ENCODE assay signal across 25 cellular contexts in the genomic region with DNA sequence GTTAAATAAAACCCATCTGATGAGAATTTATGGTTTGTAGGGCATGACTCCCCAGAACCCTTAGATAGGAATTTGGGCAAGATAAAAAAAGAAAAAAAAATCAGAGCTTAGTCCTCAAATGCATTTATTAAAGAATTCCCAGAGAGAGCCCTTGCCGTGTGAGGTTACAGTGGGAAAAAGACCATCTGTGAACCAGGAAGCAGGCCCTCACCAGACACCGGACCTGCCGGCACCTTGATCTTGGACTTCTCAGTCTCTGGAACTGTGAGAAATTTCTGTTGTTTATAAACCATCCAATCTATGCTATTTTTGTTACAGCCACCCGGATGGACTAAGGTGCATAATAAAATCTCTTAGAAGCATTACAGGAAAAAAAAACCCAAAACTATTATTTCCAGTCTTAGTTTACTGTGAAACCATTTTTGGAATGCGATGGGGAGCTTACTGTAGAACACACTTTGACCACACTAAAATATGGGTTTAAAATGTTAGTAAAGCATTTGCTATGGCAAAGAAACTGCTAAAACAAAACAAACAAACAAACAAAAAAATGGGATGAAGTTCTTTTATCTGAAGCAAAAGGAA.
"Had no signal": no experiment of that assay in that cellular context is flagged by ENCODE, and none has a peak within 500 bp of the region (broad histone marks: within the 10 kb centered on the region; RNA-seq: fewer than 3 reads in every experiment).

No MANE protein-coding gene starts in this region.

- H3K4me1 ChIP-seq: tibial nerve, vagina had no signal

- DNase-seq: activated B cell treated with CpG ODN at 0.5 μM for 24 hours; activated CD4-positive, alpha-beta T cell treated with anti-CD3 and anti-CD28 coated beads for 48 hours; activated CD8-positive, alpha-beta memory T cell treated with anti-CD3 and anti-CD28 coated beads, Interleukin-2, amount 50 U/mL, for 4 hours; activated CD8-positive, alpha-beta T cell treated with anti-CD3 and anti-CD28 coated beads for 36 hours; activated effector memory CD4-positive, alpha-beta T cell treated with anti-CD3 and anti-CD28 coated beads, Interleukin-2, amount 50 U/mL, for 16 hours; activated T-cell treated with anti-CD3 and anti-CD28 coated beads, Interleukin-2, amount 50 U/mL, for 48 hours; erythroblast; islet precursor cell; mucosa of descending colon; natural killer cell; right cardiac atrium; small intestine; stimulated activated CD4-positive, alpha-beta T cell treated with anti-CD3 and anti-CD28 coated beads, Interleukin-4, amount 100 ng/mL, for 4 hours; stimulated activated CD8-positive, alpha-beta memory T cell treated with anti-CD3 and anti-CD28 coated beads, Interleukin-4, amount 100 ng/mL, for 48 hours; stimulated activated naive CD4-positive, alpha-beta T cell treated with Interleukin-2 at 50 U/mL for 16 hours; substantia nigra; T-helper 2 cell had no signal

- H3K27ac Mint-ChIP-seq: activated B cell treated with CpG ODN at 0.5 μM for 24 hours; activated CD8-positive, alpha-beta T cell treated with anti-CD3 and anti-CD28 coated beads for 36 hours; activated naive CD8-positive, alpha-beta T cell; natural killer cell; progenitor cell of endocrine pancreas had no signal

- H3K27me3 Mint-ChIP-seq: activated B cell treated with CpG ODN at 0.5 μM for 24 hours; activated CD8-positive, alpha-beta T cell treated with anti-CD3 and anti-CD28 coated beads for 36 hours; activated naive CD8-positive, alpha-beta T cell; progenitor cell of endocrine pancreas had no signal

- H3K36me3 Mint-ChIP-seq: natural killer cell had no signal

- ATAC-seq: activated CD8-positive, alpha-beta T cell treated with anti-CD3 and anti-CD28 coated beads for 36 hours; mucosa of descending colon; natural killer cell; right cardiac atrium had no signal

- H3K9me3 ChIP-seq: mucosa of descending colon, neutrophil, tibial nerve, vagina had no signal

- FAIRE-seq: bronchial epithelial cell, TTC549 had no signal

- H3K27me3 ChIP-seq: neutrophil, tibial nerve, vagina had no signal

- H3K36me3 ChIP-seq: neutrophil, tibial nerve, vagina had no signal

- H3K4me3 ChIP-seq: lung, mucosa of descending colon, tibial nerve, vagina had no signal

- H3K27ac ChIP-seq: neutrophil, tibial nerve, vagina had no signal

- H3K4me3 Mint-ChIP-seq: activated B cell treated with CpG ODN at 0.5 μM for 24 hours; activated CD8-positive, alpha-beta T cell treated with anti-CD3 and anti-CD28 coated beads for 36 hours; activated naive CD8-positive, alpha-beta T cell; natural killer cell had no signal

- H3K4me1 Mint-ChIP-seq: activated B cell treated with CpG ODN at 0.5 μM for 24 hours, natural killer cell had no signal
